Comparison of ENCODE assay signal across 20 cellular contexts in genomic region chr2:177285892-177286715, GRCh38. TPM values are rescaled to one million over a fixed set of nuclear protein-coding genes. Genes with fewer than 3 reads are reported as not detected.
DNase-seq lines count a peak whose midpoint lies in the region; ATAC-seq, FAIRE-seq and TF ChIP-seq lines count a peak whose summit lies in the region.
"Had no signal": no experiment of that assay in that cellular context is flagged by ENCODE, and none has a peak within 500 bp of the region (broad histone marks: within the 10 kb centered on the region; RNA-seq: fewer than 3 reads in every experiment).

No MANE protein-coding gene starts in this region.

- H3K4me1 Mint-ChIP-seq in CD4-positive, alpha-beta memory T cell = peaks cover 7 to 19% (median 12%) of the 10 kb centered on the region in 4 donors

- H3K9me3 Mint-ChIP-seq in CD4-positive, alpha-beta memory T cell = no peaks in the 10 kb centered on the region

- no peak for FAIRE-seq in HepG2 (lab: Jason Lieb, UNC)
- FAIRE-seq: A549 had no signal

- 75% methylated on average over 2 of the region's 2 CpGs for WGBS in HepG2 (ENCODE audit: low lambda C conversion rate)
- 69% methylated on average over 2 of the region's 2 CpGs for WGBS in right lobe of liver (ENCODE audit: insufficient coverage, low coverage, low lambda C conversion rate, missing lambda C conversion rate)

- TF ChIP-seq CTCF in HepG2 (CRISPR knock-in tag; IDR thresholded peaks at IDR 0.05) (no peak), right lobe of liver (IDR thresholded peaks at IDR 0.05) (no peak), mucosa of descending colon (IDR thresholded peaks at IDR 0.05) (no peak)

- POLR2A ChIA-PET in HepG2 (lab: Yijun Ruan, JAX) = interaction anchor here (1.2 to 1.3 kb wide), 2 partner anchors 21 to 23 kb away, joined by 5 to 7 read pairs; partner anchors contain the start of gene NFE2L2
- POLR2A ChIA-PET in CD4-positive, alpha-beta memory T cell (lab: Charles Lee; ENCODE audit: partially characterized antibody) = interaction anchor here (2.6 kb wide), 1 partner anchor 22 kb away, joined by 18 read pairs; the partner anchor contains the start of gene NFE2L2

- no peak overlapping the region for H3K27ac ChIP-seq in HepG2 (ENCODE audit: extremely low read length, insufficient read depth, low read length)
- no peak overlapping the region for H3K27ac ChIP-seq in right lobe of liver
- no peak overlapping the region for H3K27ac ChIP-seq in CD4-positive, alpha-beta memory T cell (ENCODE audit: low read depth, low read length)
- H3K27ac ChIP-seq: A549, BLaER1, GM23248, SJCRH30 had no signal

- H3K36me3 ChIP-seq in HepG2 (replicated peaks in 1 of 2; ENCODE audit: control insufficient read depth in 1 of 2, insufficient read depth in 2 of 2, low read length in 2 of 2) (no peaks in the 10 kb centered on the region), right lobe of liver (no peaks in the 10 kb centered on the region), mucosa of descending colon (ENCODE audit: low read depth) (no peaks in the 10 kb centered on the region)
- H3K36me3 ChIP-seq in CD4-positive, alpha-beta memory T cell (ENCODE audit: insufficient read depth, low read length) = no peaks in the 10 kb centered on the region
- H3K36me3 ChIP-seq: BLaER1, SJCRH30 had no signal

- H3K27ac Mint-ChIP-seq in CD4-positive, alpha-beta memory T cell = peak overlapping the region in 1 of 7 donors; percentile 3

- no peak overlapping the region for H3K4me3 ChIP-seq in HepG2 (replicated peaks in 1 of 3; ENCODE audit: insufficient read depth in 1 of 3, low read depth in 2 of 3, low read length in 3 of 3)
- no peak overlapping the region for H3K4me3 ChIP-seq in right lobe of liver
- no peak overlapping the region for H3K4me3 ChIP-seq in mucosa of descending colon
- no peak overlapping the region for H3K4me3 ChIP-seq in CD4-positive, alpha-beta memory T cell (ENCODE audit: low read length in 2 of 2)
- H3K4me3 ChIP-seq: A549, BLaER1, GM23248, SJCRH30 had no signal

- no peaks in the 10 kb centered on the region for H3K79me2 ChIP-seq in HepG2 (ENCODE audit: insufficient read depth, low read length)

- TF ChIP-seq EP300 in HepG2 (IDR thresholded peaks at IDR 0.05; ENCODE audit: low read depth in 2 of 2, low read length in 2 of 2) (no peak), HepG2 (CRISPR knock-in tag; IDR thresholded peaks at IDR 0.05; ENCODE audit: borderline replicate concordance) (no peak)

- H3K9me3 ChIP-seq in HepG2 (ENCODE audit: low read length) (no peaks in the 10 kb centered on the region), right lobe of liver (no peaks in the 10 kb centered on the region), mucosa of descending colon (no peaks in the 10 kb centered on the region)
- H3K9me3 ChIP-seq in CD4-positive, alpha-beta memory T cell (ENCODE audit: control insufficient read depth in 1 of 2, low read length in 2 of 2) = no peaks in the 10 kb centered on the region
- H3K9me3 ChIP-seq: A549, BLaER1, SJCRH30 had no signal

- intact Hi-C loops in HepG2 (cut with micrococcal nuclease; ENCODE audit: unreplicated experiment) = no loop called here
- intact Hi-C loops in right lobe of liver (cut with DNase I) = no loop called here
- intact Hi-C loops in mucosa of descending colon (cut with DNase I, micrococcal nuclease) = no loop called here
- intact Hi-C loops in CD4-positive, alpha-beta memory T cell (cut with micrococcal nuclease) = no loop called here

- BruUV-seq in HepG2 (replicated peaks; lab: Mats Ljungman, UMichigan) = no TSS peak

- no peak overlapping the region for H3K4me2 ChIP-seq in HepG2 (ENCODE audit: low read depth, low read length)
- H3K4me2 ChIP-seq: A549, BLaER1 had no signal

- no peak overlapping the region for H3K4me3 Mint-ChIP-seq in CD4-positive, alpha-beta memory T cell

- no peaks in the 10 kb centered on the region for H4K20me1 ChIP-seq in HepG2 (ENCODE audit: insufficient read depth, low read length)
- H4K20me1 ChIP-seq: BLaER1 had no signal

- H3K27me3 ChIP-seq in HepG2 (ENCODE audit: control insufficient read depth in 1 of 2, insufficient read depth in 2 of 2, low read length in 2 of 2) (no peaks in the 10 kb centered on the region), right lobe of liver (no peaks in the 10 kb centered on the region)
- no peaks in the 10 kb centered on the region for H3K27me3 ChIP-seq in CD4-positive, alpha-beta memory T cell (ENCODE audit: insufficient read depth, low read length)
- H3K27me3 ChIP-seq: BLaER1, SJCRH30 had no signal

- in situ Hi-C loops in HepG2 (cut with HindIII; ENCODE audit: extremely low pct_ligation_motif_present, low pct_unique_long_range_greater_than_20kb) = no loop called here

- ATAC-seq in HepG2 (no peak), right lobe of liver (no peak), mucosa of descending colon (peak; percentile 28)
- ATAC-seq: A549, HCT116, PC-3 had no signal

- H3K4me1 ChIP-seq in HepG2 (ENCODE audit: insufficient read depth, low read length) (peaks cover 37% of the 10 kb centered on the region), right lobe of liver (peaks cover 0 to 35% (median 10%) of the 10 kb centered on the region in 4 donors), mucosa of descending colon (ENCODE audit: low read depth) (no peaks in the 10 kb centered on the region)
- H3K4me1 ChIP-seq in CD4-positive, alpha-beta memory T cell (ENCODE audit: insufficient read depth, low read length) = peaks cover 17% of the 10 kb centered on the region

- no peak for TF ChIP-seq POLR2A in HepG2 (IDR thresholded peaks at IDR 0.05; ENCODE audit: insufficient read depth in 1 of 2, low read depth in 2 of 2, low read length in 2 of 2)
- no peak for TF ChIP-seq POLR2A in right lobe of liver (IDR thresholded peaks at IDR 0.05)

- CTCF ChIA-PET in HepG2 (lab: Yijun Ruan, JAX; ENCODE audit: low intra/inter-chr PET ratio, low total read pairs) = no interaction called here
- CTCF ChIA-PET in CD4-positive, alpha-beta memory T cell (lab: Charles Lee; ENCODE audit: partially characterized antibody) = interaction anchor here (0.7 to 5.9 kb wide), 5 partner anchors 10 to 121 kb away, joined by 3 to 22 read pairs (median 4); partner anchors contain the start of gene NFE2L2

- H3K9ac ChIP-seq in HepG2 (ENCODE audit: insufficient read depth, low read depth, low read length) = no peak overlapping the region
- H3K9ac ChIP-seq: BLaER1, GM23248 had no signal

- H2AFZ ChIP-seq in HepG2 (ENCODE audit: low read length) = no peak overlapping the region
- H2AFZ ChIP-seq: GM23248 had no signal

- H3K36me3 Mint-ChIP-seq in CD4-positive, alpha-beta memory T cell = peaks cover 0 to 4% of the 10 kb centered on the region in 2 donors

- DNase-seq in HepG2 (ENCODE audit: low spot score) = no peak
- DNase-seq in right lobe of liver = no peak
- DNase-seq in RPMI8226 = peak; percentile 47
- DNase-seq in mucosa of descending colon = no peak
- DNase-seq in RKO (ENCODE audit: low spot score) = no peak
- no peak for DNase-seq in CD4-positive, alpha-beta memory T cell
- DNase-seq in germinal center (ENCODE audit: low spot score) = no peak
- DNase-seq: DMS79, GM23248, KBM-7, MV-4-11, NCI-H1417, NCI-H187 treated with DMSO at 0.1 percent for 48 hours, NCI-H226, NCI-H524, PC-3, SJCRH30 had no signal

- TF ChIP-seq RAD21 in HepG2 (CRISPR knock-in tag; IDR thresholded peaks at IDR 0.05) = no peak

- no peaks in the 10 kb centered on the region for H3K27me3 Mint-ChIP-seq in CD4-positive, alpha-beta memory T cell

TF ChIP-seq in HepG2, 621 proteins besides CTCF, POLR2A, EP300 and RAD21:
- TF ChIP-seq NFKB2 (CRISPR knock-in tag; IDR thresholded peaks at IDR 0.05; ENCODE audit: borderline replicate concordance) (no peak), THRA (CRISPR knock-in tag; IDR thresholded peaks at IDR 0.05; ENCODE audit: borderline replicate concordance) (peak; percentile 62; the same call in 1 of the 2 replicates)
TF ChIP-seq in HepG2: peak in this region for 1.

RNA-seq across cellular contexts. Expression of gene NFE2L2, which starts 21.6 kb away (rescaled TPM):
- total RNA-seq in HepG2 (2016; rRNA removed; fragmentation: Illumina TruSeq; extraction: Trizol) (84.6 and 136 TPM in 2 replicates), right lobe of liver (10 to 100 TPM; 27.9 to 83.6 (median 35.6) TPM), mucosa of descending colon (100 to 1,000 TPM in 1 of 3 donors, 10 to 100 TPM in 2; 84.3 to 105 (median 99.1) TPM)
- 93.0 and 99.3 TPM in 2 replicates for total RNA-seq in HepG2 (2016; cell fraction: cytosol; rRNA removed; fragmentation: Illumina TruSeq; extraction: Trizol; ENCODE audit: low read depth)
- total RNA-seq in HepG2 (2016; cell fraction: insoluble cytoplasmic fraction; rRNA removed; fragmentation: Illumina TruSeq; extraction: Trizol) = 80.6 and 139 TPM in 2 replicates
- total RNA-seq in HepG2 (2016; cell fraction: membrane; rRNA removed; fragmentation: Illumina TruSeq; extraction: Trizol) = 85.8 and 94.3 TPM in 2 replicates
- 92.5 and 95.6 TPM in 2 replicates for total RNA-seq in HepG2 (2016; cell fraction: nucleus; rRNA removed; fragmentation: Illumina TruSeq; extraction: Trizol)
- 138 and 215 TPM in 2 replicates for polyA plus RNA-seq in HepG2 (2011; rRNA removed)
- polyA plus RNA-seq in HepG2 (2011; cell fraction: cytosol; rRNA removed) = 94.2 and 119 TPM in 2 replicates
- polyA plus RNA-seq in HepG2 (2011; cell fraction: nucleus; rRNA removed) = 66.9 and 70.1 TPM in 2 replicates
- 104 and 115 TPM in 2 replicates for polyA plus RNA-seq in HepG2 (2012)
- polyA plus RNA-seq in HepG2 (2016; cell fraction: cytosol; fragmentation: Illumina TruSeq; extraction: Trizol; ENCODE audit: low read depth) = 17.6 and 20.3 TPM in 2 replicates
- polyA plus RNA-seq in HepG2 (2016; cell fraction: insoluble cytoplasmic fraction; fragmentation: Illumina TruSeq; extraction: Trizol; ENCODE audit: low read depth) = 211 and 217 TPM in 2 replicates
- 41.9 and 49.1 TPM in 2 replicates for polyA plus RNA-seq in HepG2 (2016; cell fraction: membrane; fragmentation: Illumina TruSeq; extraction: Trizol; ENCODE audit: low read depth)
- polyA plus RNA-seq in HepG2 (2016; cell fraction: nucleus; fragmentation: Illumina TruSeq; extraction: Trizol; ENCODE audit: insufficient read depth, low read depth) = 168 and 175 TPM in 2 replicates
- 157 and 264 TPM in 2 replicates for polyA minus RNA-seq in HepG2 (2011; rRNA and poly(A)+ RNA removed; ENCODE audit: low replicate concordance)
- 128 and 137 TPM in 2 replicates for polyA minus RNA-seq in HepG2 (2011; cell fraction: cytosol; rRNA and poly(A)+ RNA removed)
- 140 and 141 TPM in 2 replicates for polyA minus RNA-seq in HepG2 (2011; cell fraction: nucleus; rRNA and poly(A)+ RNA removed)
- total RNA-seq in CD4-positive, alpha-beta memory T cell = 10 to 100 TPM; 86.9 TPM
- 10 to 100 TPM; 39.6 to 63.6 TPM for polyA plus RNA-seq in CD4-positive, alpha-beta memory T cell
